ENCODE assay signal across 1 cellular context in the genomic region with DNA sequence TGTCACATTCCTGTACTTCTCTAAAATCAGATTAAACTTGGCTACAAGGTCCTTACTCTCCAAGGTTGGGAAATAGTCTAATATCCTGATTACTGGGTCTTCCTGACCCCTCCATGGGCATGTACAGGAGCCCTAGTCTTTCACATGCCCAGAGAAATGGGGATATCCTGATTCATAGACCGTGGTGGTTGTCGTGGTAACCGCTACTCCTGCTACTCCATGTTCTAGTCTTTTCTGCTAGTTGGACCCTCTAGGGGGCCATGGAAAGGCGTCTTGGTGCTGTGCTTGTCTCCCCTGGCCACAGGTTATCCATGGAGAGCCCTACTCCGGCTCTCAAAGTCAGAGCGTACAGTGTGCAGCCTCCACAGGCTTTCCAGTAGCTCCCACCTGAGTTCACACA.
TF ChIP-seq lines count a peak whose summit lies in the region.

No MANE protein-coding gene starts in this region.

TF ChIP-seq in GM12878, 131 proteins besides CTCF, POLR2A, EP300 and RAD21 (continued from another document):
- TF ChIP-seq, protein P1, sequence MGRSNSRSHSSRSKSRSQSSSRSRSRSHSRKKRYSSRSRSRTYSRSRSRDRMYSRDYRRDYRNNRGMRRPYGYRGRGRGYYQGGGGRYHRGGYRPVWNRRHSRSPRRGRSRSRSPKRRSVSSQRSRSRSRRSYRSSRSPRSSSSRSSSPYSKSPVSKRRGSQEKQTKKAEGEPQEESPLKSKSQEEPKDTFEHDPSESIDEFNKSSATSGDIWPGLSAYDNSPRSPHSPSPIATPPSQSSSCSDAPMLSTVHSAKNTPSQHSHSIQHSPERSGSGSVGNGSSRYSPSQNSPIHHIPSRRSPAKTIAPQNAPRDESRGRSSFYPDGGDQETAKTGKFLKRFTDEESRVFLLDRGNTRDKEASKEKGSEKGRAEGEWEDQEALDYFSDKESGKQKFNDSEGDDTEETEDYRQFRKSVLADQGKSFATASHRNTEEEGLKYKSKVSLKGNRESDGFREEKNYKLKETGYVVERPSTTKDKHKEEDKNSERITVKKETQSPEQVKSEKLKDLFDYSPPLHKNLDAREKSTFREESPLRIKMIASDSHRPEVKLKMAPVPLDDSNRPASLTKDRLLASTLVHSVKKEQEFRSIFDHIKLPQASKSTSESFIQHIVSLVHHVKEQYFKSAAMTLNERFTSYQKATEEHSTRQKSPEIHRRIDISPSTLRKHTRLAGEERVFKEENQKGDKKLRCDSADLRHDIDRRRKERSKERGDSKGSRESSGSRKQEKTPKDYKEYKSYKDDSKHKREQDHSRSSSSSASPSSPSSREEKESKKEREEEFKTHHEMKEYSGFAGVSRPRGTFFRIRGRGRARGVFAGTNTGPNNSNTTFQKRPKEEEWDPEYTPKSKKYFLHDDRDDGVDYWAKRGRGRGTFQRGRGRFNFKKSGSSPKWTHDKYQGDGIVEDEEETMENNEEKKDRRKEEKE (IDR thresholded peaks at IDR 0.05) = no peak
